ENCODE assay signal across 1 cellular context in the genomic region with DNA sequence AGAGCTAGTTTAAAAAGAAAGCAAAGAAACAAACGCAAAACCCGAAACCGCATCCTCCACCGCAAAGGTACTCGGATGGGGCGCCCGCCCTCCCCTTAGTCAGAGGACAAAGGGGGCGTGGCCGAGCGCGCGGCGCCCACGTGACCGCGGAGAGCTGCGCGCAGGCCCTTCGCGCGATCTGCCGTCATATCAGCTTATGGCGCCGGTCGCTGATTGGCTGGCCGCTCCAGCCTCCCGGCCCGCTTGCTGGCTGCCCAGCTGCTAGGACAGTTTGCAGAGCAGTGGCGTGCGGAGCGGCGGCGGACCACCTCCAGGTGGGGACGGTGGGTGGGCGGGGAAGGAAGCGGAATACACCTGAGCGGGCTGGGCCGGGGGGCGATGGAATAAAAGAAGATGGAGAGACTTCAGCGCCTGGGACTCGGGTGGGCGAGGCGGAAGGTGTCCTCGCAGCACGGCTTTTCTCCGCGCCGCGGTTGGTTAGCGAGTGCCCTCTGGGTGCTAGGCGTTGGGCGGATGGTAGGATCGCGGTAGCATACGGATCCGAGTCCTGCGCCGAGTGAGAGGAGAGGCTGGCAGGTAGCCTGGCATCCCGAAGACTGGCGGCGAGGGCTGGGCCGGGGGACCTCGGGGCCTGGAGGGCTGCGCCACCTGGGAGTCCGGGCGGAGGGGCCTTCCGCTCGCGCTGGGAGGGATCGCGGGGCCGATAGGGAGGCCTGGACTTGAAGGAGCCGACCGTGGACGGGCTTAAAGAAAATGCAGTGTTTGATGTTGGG.
TF ChIP-seq lines count a peak whose summit lies in the region.

A gene with protein sequence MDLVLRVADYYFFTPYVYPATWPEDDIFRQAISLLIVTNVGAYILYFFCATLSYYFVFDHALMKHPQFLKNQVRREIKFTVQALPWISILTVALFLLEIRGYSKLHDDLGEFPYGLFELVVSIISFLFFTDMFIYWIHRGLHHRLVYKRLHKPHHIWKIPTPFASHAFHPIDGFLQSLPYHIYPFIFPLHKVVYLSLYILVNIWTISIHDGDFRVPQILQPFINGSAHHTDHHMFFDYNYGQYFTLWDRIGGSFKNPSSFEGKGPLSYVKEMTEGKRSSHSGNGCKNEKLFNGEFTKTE (plus strand): TSS at position 269 of the 773 bp plus-strand sequence. CDS start 10,605 bp downstream, outside the sequence.

TF ChIP-seq in HepG2, 621 proteins besides CTCF, POLR2A, EP300 and RAD21 (continued from another document and continues in another):
- TF ChIP-seq, protein P1, sequence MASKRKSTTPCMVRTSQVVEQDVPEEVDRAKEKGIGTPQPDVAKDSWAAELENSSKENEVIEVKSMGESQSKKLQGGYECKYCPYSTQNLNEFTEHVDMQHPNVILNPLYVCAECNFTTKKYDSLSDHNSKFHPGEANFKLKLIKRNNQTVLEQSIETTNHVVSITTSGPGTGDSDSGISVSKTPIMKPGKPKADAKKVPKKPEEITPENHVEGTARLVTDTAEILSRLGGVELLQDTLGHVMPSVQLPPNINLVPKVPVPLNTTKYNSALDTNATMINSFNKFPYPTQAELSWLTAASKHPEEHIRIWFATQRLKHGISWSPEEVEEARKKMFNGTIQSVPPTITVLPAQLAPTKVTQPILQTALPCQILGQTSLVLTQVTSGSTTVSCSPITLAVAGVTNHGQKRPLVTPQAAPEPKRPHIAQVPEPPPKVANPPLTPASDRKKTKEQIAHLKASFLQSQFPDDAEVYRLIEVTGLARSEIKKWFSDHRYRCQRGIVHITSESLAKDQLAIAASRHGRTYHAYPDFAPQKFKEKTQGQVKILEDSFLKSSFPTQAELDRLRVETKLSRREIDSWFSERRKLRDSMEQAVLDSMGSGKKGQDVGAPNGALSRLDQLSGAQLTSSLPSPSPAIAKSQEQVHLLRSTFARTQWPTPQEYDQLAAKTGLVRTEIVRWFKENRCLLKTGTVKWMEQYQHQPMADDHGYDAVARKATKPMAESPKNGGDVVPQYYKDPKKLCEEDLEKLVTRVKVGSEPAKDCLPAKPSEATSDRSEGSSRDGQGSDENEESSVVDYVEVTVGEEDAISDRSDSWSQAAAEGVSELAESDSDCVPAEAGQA (IDR thresholded peaks at IDR 0.05; ENCODE audit: low read depth): peak; percentile 24; the same call in 1 of the 2 replicates
- TF ChIP-seq, protein P1 (CRISPR knock-in tag; IDR thresholded peaks at IDR 0.05; ENCODE audit: borderline replicate concordance): 0 out of 2 replicates have a peak, but pooled peaks have one; percentile 40
- TF ChIP-seq ZNF607 (CRISPR knock-in tag; IDR thresholded peaks at IDR 0.05; ENCODE audit: borderline replicate concordance) (peak; percentile 76; the same call in 1 of the 2 replicates), NFKB2 (CRISPR knock-in tag; IDR thresholded peaks at IDR 0.05; ENCODE audit: borderline replicate concordance) (peak; percentile 53; the same call in 1 of the 2 replicates), NFKBIZ (CRISPR knock-in tag; IDR thresholded peaks at IDR 0.05) (no peak), ESRRA (CRISPR knock-in tag; IDR thresholded peaks at IDR 0.05; ENCODE audit: low read depth) (no peak), AGO2 (optimal IDR thresholded peaks at IDR 0.05; ENCODE audit: low read depth, low read length) (peak; percentile 65), ZNF432 (CRISPR knock-in tag; IDR thresholded peaks at IDR 0.05; ENCODE audit: borderline replicate concordance) (0 out of 2 replicates have a peak, but pooled peaks have one; percentile 38), SOX6 (IDR thresholded peaks at IDR 0.05) (no peak), SOX6 (CRISPR knock-in tag; IDR thresholded peaks at IDR 0.05) (peak; percentile 51; the same call in 1 of the 2 replicates), GLI4 (CRISPR knock-in tag; IDR thresholded peaks at IDR 0.05; ENCODE audit: borderline replicate concordance) (peak; percentile 39; the same call in 1 of the 2 replicates), TOPORS (CRISPR knock-in tag; IDR thresholded peaks at IDR 0.05) (0 out of 2 replicates have a peak, but pooled peaks have one; percentile 53), TGIF2 (CRISPR knock-in tag; IDR thresholded peaks at IDR 0.05) (peak; percentile 74; the same call in 1 of the 2 replicates), HDAC2 (CRISPR knock-in tag; IDR thresholded peaks at IDR 0.05) (0 out of 2 replicates have a peak, but pooled peaks have one; percentile 59), CBFB (CRISPR knock-in tag; IDR thresholded peaks at IDR 0.05) (peak; percentile 68), ATF1 (CRISPR knock-in tag; IDR thresholded peaks at IDR 0.05) (peak; percentile 86), NFYB (CRISPR knock-in tag; IDR thresholded peaks at IDR 0.05) (peak; percentile 96), ZNF326 (CRISPR knock-in tag; IDR thresholded peaks at IDR 0.05; ENCODE audit: borderline replicate concordance) (no peak), HNF4G (IDR thresholded peaks at IDR 0.05; ENCODE audit: borderline replicate concordance, low read depth, low read length) (no peak), HNF4G (CRISPR knock-in tag; IDR thresholded peaks at IDR 0.05; ENCODE audit: borderline replicate concordance, low read depth) (no peak), MAZ (IDR thresholded peaks at IDR 0.05; ENCODE audit: borderline replicate concordance, low read depth, low read length) (peak; percentile 29; the same call in 1 of the 2 replicates), MAZ (CRISPR knock-in tag; IDR thresholded peaks at IDR 0.05; ENCODE audit: low read depth) (peak; percentile 70; the same call in 1 of the 2 replicates), SATB2 (CRISPR knock-in tag; IDR thresholded peaks at IDR 0.05) (no peak; the same call in 1 of the 2 replicates), CENPX (CRISPR knock-in tag; IDR thresholded peaks at IDR 0.05) (no peak)
- TF ChIP-seq, protein P2, sequence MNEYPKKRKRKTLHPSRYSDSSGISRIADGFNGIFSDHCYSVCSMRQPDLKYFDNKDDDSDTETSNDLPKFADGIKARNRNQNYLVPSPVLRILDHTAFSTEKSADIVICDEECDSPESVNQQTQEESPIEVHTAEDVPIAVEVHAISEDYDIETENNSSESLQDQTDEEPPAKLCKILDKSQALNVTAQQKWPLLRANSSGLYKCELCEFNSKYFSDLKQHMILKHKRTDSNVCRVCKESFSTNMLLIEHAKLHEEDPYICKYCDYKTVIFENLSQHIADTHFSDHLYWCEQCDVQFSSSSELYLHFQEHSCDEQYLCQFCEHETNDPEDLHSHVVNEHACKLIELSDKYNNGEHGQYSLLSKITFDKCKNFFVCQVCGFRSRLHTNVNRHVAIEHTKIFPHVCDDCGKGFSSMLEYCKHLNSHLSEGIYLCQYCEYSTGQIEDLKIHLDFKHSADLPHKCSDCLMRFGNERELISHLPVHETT (CRISPR knock-in tag; conservative IDR thresholded peaks at IDR 0.05): peak; percentile 56; the same call in 1 of the 2 replicates
- TF ChIP-seq, protein P3, sequence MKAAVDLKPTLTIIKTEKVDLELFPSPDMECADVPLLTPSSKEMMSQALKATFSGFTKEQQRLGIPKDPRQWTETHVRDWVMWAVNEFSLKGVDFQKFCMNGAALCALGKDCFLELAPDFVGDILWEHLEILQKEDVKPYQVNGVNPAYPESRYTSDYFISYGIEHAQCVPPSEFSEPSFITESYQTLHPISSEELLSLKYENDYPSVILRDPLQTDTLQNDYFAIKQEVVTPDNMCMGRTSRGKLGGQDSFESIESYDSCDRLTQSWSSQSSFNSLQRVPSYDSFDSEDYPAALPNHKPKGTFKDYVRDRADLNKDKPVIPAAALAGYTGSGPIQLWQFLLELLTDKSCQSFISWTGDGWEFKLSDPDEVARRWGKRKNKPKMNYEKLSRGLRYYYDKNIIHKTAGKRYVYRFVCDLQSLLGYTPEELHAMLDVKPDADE (CRISPR knock-in tag; IDR thresholded peaks at IDR 0.05): no peak
- TF ChIP-seq, protein P4, sequence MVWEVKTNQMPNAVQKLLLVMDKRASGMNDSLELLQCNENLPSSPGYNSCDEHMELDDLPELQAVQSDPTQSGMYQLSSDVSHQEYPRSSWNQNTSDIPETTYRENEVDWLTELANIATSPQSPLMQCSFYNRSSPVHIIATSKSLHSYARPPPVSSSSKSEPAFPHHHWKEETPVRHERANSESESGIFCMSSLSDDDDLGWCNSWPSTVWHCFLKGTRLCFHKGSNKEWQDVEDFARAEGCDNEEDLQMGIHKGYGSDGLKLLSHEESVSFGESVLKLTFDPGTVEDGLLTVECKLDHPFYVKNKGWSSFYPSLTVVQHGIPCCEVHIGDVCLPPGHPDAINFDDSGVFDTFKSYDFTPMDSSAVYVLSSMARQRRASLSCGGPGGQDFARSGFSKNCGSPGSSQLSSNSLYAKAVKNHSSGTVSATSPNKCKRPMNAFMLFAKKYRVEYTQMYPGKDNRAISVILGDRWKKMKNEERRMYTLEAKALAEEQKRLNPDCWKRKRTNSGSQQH (CRISPR knock-in tag; IDR thresholded peaks at IDR 0.05; ENCODE audit: low read depth): 0 out of 2 replicates have a peak, but pooled peaks have one; percentile 69
- TF ChIP-seq, protein P5, sequence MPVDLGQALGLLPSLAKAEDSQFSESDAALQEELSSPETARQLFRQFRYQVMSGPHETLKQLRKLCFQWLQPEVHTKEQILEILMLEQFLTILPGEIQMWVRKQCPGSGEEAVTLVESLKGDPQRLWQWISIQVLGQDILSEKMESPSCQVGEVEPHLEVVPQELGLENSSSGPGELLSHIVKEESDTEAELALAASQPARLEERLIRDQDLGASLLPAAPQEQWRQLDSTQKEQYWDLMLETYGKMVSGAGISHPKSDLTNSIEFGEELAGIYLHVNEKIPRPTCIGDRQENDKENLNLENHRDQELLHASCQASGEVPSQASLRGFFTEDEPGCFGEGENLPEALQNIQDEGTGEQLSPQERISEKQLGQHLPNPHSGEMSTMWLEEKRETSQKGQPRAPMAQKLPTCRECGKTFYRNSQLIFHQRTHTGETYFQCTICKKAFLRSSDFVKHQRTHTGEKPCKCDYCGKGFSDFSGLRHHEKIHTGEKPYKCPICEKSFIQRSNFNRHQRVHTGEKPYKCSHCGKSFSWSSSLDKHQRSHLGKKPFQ (CRISPR knock-in tag; IDR thresholded peaks at IDR 0.05; ENCODE audit: insufficient replicate concordance): peak; percentile 31
- TF ChIP-seq, protein P6, sequence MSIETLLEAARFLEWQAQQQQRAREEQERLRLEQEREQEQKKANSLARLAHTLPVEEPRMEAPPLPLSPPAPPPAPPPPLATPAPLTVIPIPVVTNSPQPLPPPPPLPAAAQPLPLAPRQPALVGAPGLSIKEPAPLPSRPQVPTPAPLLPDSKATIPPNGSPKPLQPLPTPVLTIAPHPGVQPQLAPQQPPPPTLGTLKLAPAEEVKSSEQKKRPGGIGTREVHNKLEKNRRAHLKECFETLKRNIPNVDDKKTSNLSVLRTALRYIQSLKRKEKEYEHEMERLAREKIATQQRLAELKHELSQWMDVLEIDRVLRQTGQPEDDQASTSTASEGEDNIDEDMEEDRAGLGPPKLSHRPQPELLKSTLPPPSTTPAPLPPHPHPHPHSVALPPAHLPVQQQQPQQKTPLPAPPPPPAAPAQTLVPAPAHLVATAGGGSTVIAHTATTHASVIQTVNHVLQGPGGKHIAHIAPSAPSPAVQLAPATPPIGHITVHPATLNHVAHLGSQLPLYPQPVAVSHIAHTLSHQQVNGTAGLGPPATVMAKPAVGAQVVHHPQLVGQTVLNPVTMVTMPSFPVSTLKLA (IDR thresholded peaks at IDR 0.05): 0 out of 2 replicates have a peak, but pooled peaks have one; percentile 33
- TF ChIP-seq, protein P7, sequence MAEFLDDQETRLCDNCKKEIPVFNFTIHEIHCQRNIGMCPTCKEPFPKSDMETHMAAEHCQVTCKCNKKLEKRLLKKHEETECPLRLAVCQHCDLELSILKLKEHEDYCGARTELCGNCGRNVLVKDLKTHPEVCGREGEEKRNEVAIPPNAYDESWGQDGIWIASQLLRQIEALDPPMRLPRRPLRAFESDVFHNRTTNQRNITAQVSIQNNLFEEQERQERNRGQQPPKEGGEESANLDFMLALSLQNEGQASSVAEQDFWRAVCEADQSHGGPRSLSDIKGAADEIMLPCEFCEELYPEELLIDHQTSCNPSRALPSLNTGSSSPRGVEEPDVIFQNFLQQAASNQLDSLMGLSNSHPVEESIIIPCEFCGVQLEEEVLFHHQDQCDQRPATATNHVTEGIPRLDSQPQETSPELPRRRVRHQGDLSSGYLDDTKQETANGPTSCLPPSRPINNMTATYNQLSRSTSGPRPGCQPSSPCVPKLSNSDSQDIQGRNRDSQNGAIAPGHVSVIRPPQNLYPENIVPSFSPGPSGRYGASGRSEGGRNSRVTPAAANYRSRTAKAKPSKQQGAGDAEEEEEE (CRISPR knock-in tag; IDR thresholded peaks at IDR 0.05; ENCODE audit: borderline replicate concordance): no peak
- TF ChIP-seq, protein P8, sequence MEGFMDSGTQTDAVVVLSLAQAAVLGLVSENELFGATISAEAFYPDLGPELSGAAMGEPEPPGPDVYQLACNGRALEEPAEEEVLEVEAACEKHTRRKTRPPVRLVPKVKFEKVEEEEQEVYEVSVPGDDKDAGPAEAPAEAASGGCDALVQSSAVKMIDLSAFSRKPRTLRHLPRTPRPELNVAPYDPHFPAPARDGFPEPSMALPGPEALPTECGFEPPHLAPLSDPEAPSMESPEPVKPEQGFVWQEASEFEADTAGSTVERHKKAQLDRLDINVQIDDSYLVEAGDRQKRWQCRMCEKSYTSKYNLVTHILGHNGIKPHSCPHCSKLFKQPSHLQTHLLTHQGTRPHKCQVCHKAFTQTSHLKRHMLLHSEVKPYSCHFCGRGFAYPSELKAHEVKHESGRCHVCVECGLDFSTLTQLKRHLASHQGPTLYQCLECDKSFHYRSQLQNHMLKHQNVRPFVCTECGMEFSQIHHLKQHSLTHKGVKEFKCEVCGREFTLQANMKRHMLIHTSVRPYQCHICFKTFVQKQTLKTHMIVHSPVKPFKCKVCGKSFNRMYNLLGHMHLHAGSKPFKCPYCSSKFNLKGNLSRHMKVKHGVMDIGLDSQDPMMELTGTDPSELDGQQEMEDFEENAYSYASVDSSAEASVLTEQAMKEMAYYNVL (CRISPR knock-in tag; IDR thresholded peaks at IDR 0.05; ENCODE audit: borderline replicate concordance): 0 out of 2 replicates have a peak, but pooled peaks have one; percentile 44
- TF ChIP-seq, protein P9, sequence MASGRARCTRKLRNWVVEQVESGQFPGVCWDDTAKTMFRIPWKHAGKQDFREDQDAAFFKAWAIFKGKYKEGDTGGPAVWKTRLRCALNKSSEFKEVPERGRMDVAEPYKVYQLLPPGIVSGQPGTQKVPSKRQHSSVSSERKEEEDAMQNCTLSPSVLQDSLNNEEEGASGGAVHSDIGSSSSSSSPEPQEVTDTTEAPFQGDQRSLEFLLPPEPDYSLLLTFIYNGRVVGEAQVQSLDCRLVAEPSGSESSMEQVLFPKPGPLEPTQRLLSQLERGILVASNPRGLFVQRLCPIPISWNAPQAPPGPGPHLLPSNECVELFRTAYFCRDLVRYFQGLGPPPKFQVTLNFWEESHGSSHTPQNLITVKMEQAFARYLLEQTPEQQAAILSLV (CRISPR knock-in tag; IDR thresholded peaks at IDR 0.05; ENCODE audit: borderline replicate concordance): peak; percentile 89; the same call in 1 of the 2 replicates
